21 cellular contexts compared by ENCODE assay signal in genomic region chr21:42350899-42351543, GRCh38. TPM values are rescaled to one million over a fixed set of nuclear protein-coding genes. Genes with fewer than 3 reads are reported as not detected.
DNase-seq lines count a peak whose midpoint lies in the region; ATAC-seq and TF ChIP-seq lines count a peak whose summit lies in the region.
"Had no signal": no experiment of that assay in that cellular context is flagged by ENCODE, and none has a peak within 500 bp of the region (broad histone marks: within the 10 kb centered on the region; RNA-seq: fewer than 3 reads in every experiment).

Gene TFF2 (minus strand): TSS chr21:42350994. CDS start chr21:42350957, 37 bp downstream.

- no CpG with 5 or more reads among the region's 17 CpGs for WGBS in neuronal stem cell (ENCODE audit: extremely low coverage in 2 of 2, insufficient read length in 2 of 2, insufficient replicate concordance in 1 of 2), 2 donors

- H3K4me1 ChIP-seq in neuronal stem cell (ENCODE audit: control insufficient read depth in 2 of 2, insufficient read depth in 1 of 2, low read depth in 1 of 2, low read length in 2 of 2) (no peaks in the 10 kb centered on the region), left lung (no peaks in the 10 kb centered on the region)
- H3K4me1 ChIP-seq: gastroesophageal sphincter, vagina had no signal

- no peak within 1 kb of the TSS for H3K27ac ChIP-seq in coronary artery
- no peak within 1 kb of the TSS for H3K27ac ChIP-seq in neuronal stem cell (replicated peaks; ENCODE audit: low read length)
- H3K27ac ChIP-seq in left lung, result no peak within 1 kb of the TSS
- H3K27ac ChIP-seq: brain microvascular endothelial cell, epithelial cell of prostate, gastroesophageal sphincter, vagina had no signal

- intact Hi-C loops in left lung (cut with DNase I), result no loop called here

- H3K4ac ChIP-seq in neuronal stem cell (ENCODE audit: low read length), result peak within 1 kb of the TSS; percentile 44

- peak within 1 kb of the TSS; percentile 60 for H3K18ac ChIP-seq in neuronal stem cell (ENCODE audit: low read length)

- no peak within 1 kb of the TSS for H3K4me3 Mint-ChIP-seq in activated naive CD8-positive, alpha-beta T cell treated with anti-CD3 and anti-CD28 coated beads, Interleukin-2, amount 10 ng/mL, durations not matched to agents 7 days and 5 days
- no peak within 1 kb of the TSS for H3K4me3 Mint-ChIP-seq in activated naive CD8-positive, alpha-beta T cell treated with anti-CD3 and anti-CD28 coated beads for 36 hours
- H3K4me3 Mint-ChIP-seq: activated naive CD4-positive, alpha-beta T cell treated with anti-CD3 and anti-CD28 coated beads for 36 hours; CD4-positive, alpha-beta memory T cell; nephron; WTC11 had no signal

- H3K27ac Mint-ChIP-seq in activated naive CD8-positive, alpha-beta T cell treated with anti-CD3 and anti-CD28 coated beads, Interleukin-2, amount 10 ng/mL, durations not matched to agents 7 days and 5 days, result no peak within 1 kb of the TSS
- H3K27ac Mint-ChIP-seq in activated naive CD8-positive, alpha-beta T cell treated with anti-CD3 and anti-CD28 coated beads for 36 hours, result no peak within 1 kb of the TSS
- H3K27ac Mint-ChIP-seq: activated naive CD4-positive, alpha-beta T cell treated with anti-CD3 and anti-CD28 coated beads for 36 hours; CD4-positive, alpha-beta memory T cell; nephron; WTC11 had no signal

- no peaks in the 10 kb centered on the region for H3K27me3 ChIP-seq in neuronal stem cell (ENCODE audit: control insufficient read depth in 3 of 3, insufficient read depth in 3 of 3, low read depth in 1 of 3, low read length in 3 of 3)
- H3K27me3 ChIP-seq in left lung, result peaks cover 0 to 7% of the 10 kb centered on the region in 2 donors
- H3K27me3 ChIP-seq: brain microvascular endothelial cell, vagina had no signal

- H3K4me1 Mint-ChIP-seq in activated naive CD8-positive, alpha-beta T cell treated with anti-CD3 and anti-CD28 coated beads, Interleukin-2, amount 10 ng/mL, durations not matched to agents 7 days and 5 days, result no peaks in the 10 kb centered on the region
- H3K4me1 Mint-ChIP-seq in activated naive CD8-positive, alpha-beta T cell treated with anti-CD3 and anti-CD28 coated beads for 36 hours, result no peaks in the 10 kb centered on the region
- H3K4me1 Mint-ChIP-seq: CD4-positive, alpha-beta memory T cell; nephron; WTC11 had no signal

- no peaks in the 10 kb centered on the region for H3K79me1 ChIP-seq in neuronal stem cell (ENCODE audit: low read depth, low read length)

- H3K36me3 ChIP-seq in neuronal stem cell (replicated peaks in 1 of 2; ENCODE audit: control insufficient read depth in 2 of 2, insufficient read depth in 2 of 2, low read length in 2 of 2) (no peaks in the 10 kb centered on the region), left lung (no peaks in the 10 kb centered on the region)
- H3K36me3 ChIP-seq: brain microvascular endothelial cell, gastroesophageal sphincter, vagina had no signal

- H4K8ac ChIP-seq in neuronal stem cell (ENCODE audit: low read depth, low read length), result no peak within 1 kb of the TSS

- peak within 1 kb of the TSS; percentile 55 for H2BK120ac ChIP-seq in neuronal stem cell (ENCODE audit: low read depth, low read length)

- no peak within 1 kb of the TSS for H3K4me3 ChIP-seq in coronary artery
- H3K4me3 ChIP-seq in neuronal stem cell (ENCODE audit: low read length in 2 of 2), result no peak within 1 kb of the TSS
- H3K4me3 ChIP-seq in left lung, result no peak within 1 kb of the TSS
- H3K4me3 ChIP-seq: gastroesophageal sphincter, vagina had no signal

- peak within 1 kb of the TSS; percentile 53 for H2AK5ac ChIP-seq in neuronal stem cell (ENCODE audit: low read depth, low read length)

- no peak within 1 kb of the TSS for H2BK5ac ChIP-seq in neuronal stem cell (ENCODE audit: low read length)

- H3K23ac ChIP-seq in neuronal stem cell (ENCODE audit: low read depth, low read length, poor library complexity), result no peak within 1 kb of the TSS

- H3K4me2 ChIP-seq in neuronal stem cell (ENCODE audit: insufficient read depth, low read length, poor library complexity, severe bottlenecking), result no peak within 1 kb of the TSS

- H3K14ac ChIP-seq in neuronal stem cell (ENCODE audit: low read length), result peak within 1 kb of the TSS; percentile 47

- H3K9me3 Mint-ChIP-seq in activated naive CD8-positive, alpha-beta T cell treated with anti-CD3 and anti-CD28 coated beads, Interleukin-2, amount 10 ng/mL, durations not matched to agents 7 days and 5 days, result peaks cover 16% of the 10 kb centered on the region
- H3K9me3 Mint-ChIP-seq in activated naive CD8-positive, alpha-beta T cell treated with anti-CD3 and anti-CD28 coated beads for 36 hours, result peaks cover 12% of the 10 kb centered on the region

- peaks cover 0 to 2% of the 10 kb centered on the region in 2 donors for H3K9me3 ChIP-seq in neuronal stem cell (replicated peaks in 1 of 2; ENCODE audit: control insufficient read depth in 2 of 2, insufficient read depth in 1 of 2, low read depth in 1 of 2, low read length in 2 of 2)
- peaks cover 0 to 13% of the 10 kb centered on the region in 2 donors for H3K9me3 ChIP-seq in left lung
- H3K9me3 ChIP-seq: vagina had no signal

- no peak for ATAC-seq in activated naive CD8-positive, alpha-beta T cell treated with anti-CD3 and anti-CD28 coated beads, Interleukin-2, amount 10 ng/mL, durations not matched to agents 7 days and 5 days (ENCODE audit: low read depth)
- ATAC-seq in left lung (no peak), HG03521 (IDR thresholded peaks at IDR 0.05; ENCODE audit: unreplicated experiment) (no peak), GM21576 (IDR thresholded peaks at IDR 0.05; ENCODE audit: unreplicated experiment) (no peak)
- ATAC-seq: gastroesophageal sphincter, WTC11 had no signal

- peak; percentile 15 for DNase-seq in activated naive CD8-positive, alpha-beta T cell treated with anti-CD3 and anti-CD28 coated beads, Interleukin-2, amount 10 ng/mL, durations not matched to agents 7 days and 5 days
- DNase-seq in activated naive CD8-positive, alpha-beta T cell treated with anti-CD3 and anti-CD28 coated beads for 36 hours, result no peak
- DNase-seq in coronary artery (ENCODE audit: low spot score) (peak; percentile 54), neuronal stem cell (ENCODE audit: low spot score) (no peak), GM10266 (ENCODE audit: extremely low spot score) (no peak), left lung (no peak)
- DNase-seq: activated naive CD4-positive, alpha-beta T cell treated with anti-CD3 and anti-CD28 coated beads for 36 hours; brain microvascular endothelial cell; CD4-positive, alpha-beta memory T cell; dermis blood vessel endothelial cell; NCI-H1694 treated with DMSO at 0.1 percent for 48 hours; NK-92 treated with Interleukin-12 subunit alpha and Interleukin-12 subunit beta, amount 100 ng/mL, for 24 hours had no signal

- peak within 1 kb of the TSS; percentile 65 for H2BK12ac ChIP-seq in neuronal stem cell (ENCODE audit: low read length)

- peak within 1 kb of the TSS; percentile 82 for H2BK15ac ChIP-seq in neuronal stem cell (ENCODE audit: low read length)

- no peak within 1 kb of the TSS for H3K9ac ChIP-seq in neuronal stem cell (ENCODE audit: low read depth, low read length, poor library complexity)

- POLR2A ChIA-PET in activated naive CD8-positive, alpha-beta T cell treated with anti-CD3 and anti-CD28 coated beads, Interleukin-2, amount 10 ng/mL, durations not matched to agents 7 days and 5 days (lab: Charles Lee), result no interaction called here

- no peak for TF ChIP-seq CTCF in coronary artery (IDR thresholded peaks at IDR 0.05)
- TF ChIP-seq CTCF in GM10266 (IDR thresholded peaks at IDR 0.05; ENCODE audit: control insufficient read depth, insufficient read depth, low read depth, missing control alignments), result no peak
- TF ChIP-seq CTCF in left lung (IDR thresholded peaks at IDR 0.05), result no peak

- H2AFZ ChIP-seq in neuronal stem cell (ENCODE audit: low read length), result no peak within 1 kb of the TSS

- H3K27me3 Mint-ChIP-seq in activated naive CD8-positive, alpha-beta T cell treated with anti-CD3 and anti-CD28 coated beads, Interleukin-2, amount 10 ng/mL, durations not matched to agents 7 days and 5 days, result peaks cover 2% of the 10 kb centered on the region
- no peaks in the 10 kb centered on the region for H3K27me3 Mint-ChIP-seq in activated naive CD8-positive, alpha-beta T cell treated with anti-CD3 and anti-CD28 coated beads for 36 hours

- peaks cover 5% of the 10 kb centered on the region for H3K36me3 Mint-ChIP-seq in activated naive CD8-positive, alpha-beta T cell treated with anti-CD3 and anti-CD28 coated beads, Interleukin-2, amount 10 ng/mL, durations not matched to agents 7 days and 5 days
- peaks cover 3% of the 10 kb centered on the region for H3K36me3 Mint-ChIP-seq in activated naive CD8-positive, alpha-beta T cell treated with anti-CD3 and anti-CD28 coated beads for 36 hours
- H3K36me3 Mint-ChIP-seq: WTC11 had no signal

- no peak within 1 kb of the TSS for H4K91ac ChIP-seq in neuronal stem cell (ENCODE audit: low read depth, low read length, poor library complexity)

RNA-seq across cellular contexts. Expression of gene TFF2, which starts in this region (rescaled TPM):
- not detected for total RNA-seq in activated naive CD8-positive, alpha-beta T cell treated with anti-CD3 and anti-CD28 coated beads, Interleukin-2, amount 10 ng/mL, durations not matched to agents 7 days and 5 days
- not detected for total RNA-seq in activated naive CD8-positive, alpha-beta T cell treated with anti-CD3 and anti-CD28 coated beads for 36 hours
- polyA plus RNA-seq in neuronal stem cell (2013, experiment 1 of 2), result not detected
- polyA plus RNA-seq in neuronal stem cell (2013, experiment 2 of 2), result not detected
- not detected for total RNA-seq in left lung
- total RNA-seq: activated naive CD4-positive, alpha-beta T cell treated with anti-CD3 and anti-CD28 coated beads for 36 hours; CD4-positive, alpha-beta memory T cell; dermis blood vessel endothelial cell; gastroesophageal sphincter; LHCN-M2; lung microvascular endothelial cell; vagina had no signal
- polyA plus RNA-seq: CD4-positive, alpha-beta memory T cell had no signal

Comparison
In these comparisons a context has a peak if more than half of its experiments do, and no peak if none do; other contexts are left out.
1. Peak in DNase-seq in activated naive CD8-positive, alpha-beta T cell treated with anti-CD3 and anti-CD28 coated beads, Interleukin-2, amount 10 ng/mL, durations not matched to agents 7 days and 5 days; RNA of the gene not detected or under 1 TPM.